In the genomic region with DNA sequence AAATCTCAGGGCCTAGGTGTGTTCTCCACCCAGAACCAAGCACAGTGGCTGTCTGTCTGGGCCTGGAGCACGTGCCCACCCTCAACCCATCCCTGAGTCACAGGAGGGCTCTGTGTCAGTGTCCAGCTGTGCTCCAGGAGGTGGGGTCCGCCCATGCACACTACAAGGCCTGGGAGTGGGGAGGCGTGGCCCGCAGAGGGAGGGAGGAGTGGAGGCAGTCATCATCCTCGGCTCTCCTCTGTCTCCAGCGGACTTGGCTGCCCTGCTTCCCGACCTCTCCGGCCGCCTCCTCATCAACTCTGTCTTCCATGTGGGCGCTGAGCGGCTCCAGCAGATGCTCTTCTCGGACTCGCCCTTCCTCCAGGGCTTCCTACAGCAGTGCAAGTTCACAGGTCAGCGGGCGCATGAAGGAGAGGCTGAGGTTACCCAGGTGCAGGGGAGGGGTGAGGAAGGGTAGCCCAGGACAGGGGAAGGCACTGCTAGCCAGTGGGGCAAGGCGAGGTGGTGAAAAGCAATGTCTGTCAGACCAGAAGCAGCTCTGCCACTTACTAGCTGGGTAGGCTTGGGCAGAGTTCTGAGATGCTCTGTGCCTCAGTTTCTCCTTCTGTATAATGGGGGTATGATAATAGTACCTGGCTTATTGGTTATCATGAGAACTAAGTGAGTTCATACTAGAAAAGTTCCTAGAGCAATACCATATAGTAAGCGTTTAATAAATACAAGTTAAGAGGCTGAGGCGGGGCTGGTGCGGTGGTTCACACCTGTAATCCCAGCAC, we compare ENCODE assay signal across 1 cellular context.
TF ChIP-seq lines count a peak whose summit lies in the region.

No MANE protein-coding gene starts in this region.

TF ChIP-seq in H1, 55 proteins besides CTCF, POLR2A, EP300 and RAD21:
- TF ChIP-seq BACH1 (IDR thresholded peaks at IDR 0.05; ENCODE audit: low read length) = no peak
- no peak for TF ChIP-seq GABPA (IDR thresholded peaks at IDR 0.05; ENCODE audit: borderline replicate concordance, insufficient read depth, low read length)
- TF ChIP-seq CHD2 (IDR thresholded peaks at IDR 0.05; ENCODE audit: low read length) = no peak
- no peak for TF ChIP-seq RNF2 (IDR thresholded peaks at IDR 0.05; ENCODE audit: borderline replicate concordance, low read depth, low read length, missing control alignments, poor library complexity, severe bottlenecking)
- no peak for TF ChIP-seq GTF2F1 (IDR thresholded peaks at IDR 0.05; ENCODE audit: borderline replicate concordance, low read depth, low read length)
- no peak for TF ChIP-seq SP2 (IDR thresholded peaks at IDR 0.05; ENCODE audit: low read length)
- TF ChIP-seq RFX5 (IDR thresholded peaks at IDR 0.05; ENCODE audit: borderline replicate concordance, low read depth, low read length) = no peak
- no peak for TF ChIP-seq RBBP5 (IDR thresholded peaks at IDR 0.05; ENCODE audit: borderline replicate concordance, low read depth, low read length)
- no peak for TF ChIP-seq TEAD4 (IDR thresholded peaks at IDR 0.05; ENCODE audit: low read depth, low read length)
TF ChIP-seq in H1: peak in this region for 0.
